Comparison of ENCODE assay signal across 8 cellular contexts in genomic region chrX:13005671-13006473, GRCh38. TPM values are rescaled to one million over a fixed set of nuclear protein-coding genes. Genes with fewer than 3 reads are reported as not detected.
DNase-seq lines count a peak whose midpoint lies in the region; ATAC-seq, FAIRE-seq and TF ChIP-seq lines count a peak whose summit lies in the region.

No MANE protein-coding gene starts in this region.

- H3K36me3 ChIP-seq in colonic mucosa: no peaks in the 10 kb centered on the region

- DNase-seq in M059J (ENCODE audit: low read depth): peak; percentile 3
- peak in 32 of 61 donors; percentile 0 to 52 (median 6) for DNase-seq in caudate nucleus (lab: John Stamatoyannopoulos, UW)
- no peak for DNase-seq in colonic mucosa
- DNase-seq in DMS114 treated with DMSO at 0.1 percent for 48 hours (lab: John Stamatoyannopoulos, UW; ENCODE audit: unreplicated experiment): no peak
- no peak for DNase-seq in AG08395 (ENCODE audit: low spot score)
- DNase-seq in urothelium cell line (ENCODE audit: low spot score): no peak

- H3K27ac ChIP-seq in caudate nucleus (ENCODE audit: low read depth, low read length) (peak overlapping the region; percentile 50), colonic mucosa (no peak overlapping the region)

- H3K27me3 ChIP-seq in colonic mucosa: no peaks in the 10 kb centered on the region

- no peak overlapping the region for H3K9ac ChIP-seq in colonic mucosa (ENCODE audit: low read depth in 2 of 2, low read length in 2 of 2)

- peak overlapping the region; percentile 5 for H3K4me3 ChIP-seq in GM12875 (ENCODE audit: low read depth, low read length)
- H3K4me3 ChIP-seq in colonic mucosa: no peak overlapping the region

- H3K9me3 ChIP-seq in colonic mucosa: no peaks in the 10 kb centered on the region

- ATAC-seq in GM21515 (IDR thresholded peaks at IDR 0.05; ENCODE audit: unreplicated experiment): peak; percentile 50

- TF ChIP-seq CTCF in GM12875 (IDR thresholded peaks at IDR 0.05; ENCODE audit: borderline replicate concordance, insufficient read depth, low read depth, low read length) (no peak), colonic mucosa (IDR thresholded peaks at IDR 0.05) (no peak)

- FAIRE-seq in urothelium cell line (lab: Jason Lieb, UNC): no peak

- peaks cover 20% of the 10 kb centered on the region for H3K4me1 ChIP-seq in colonic mucosa

- intact Hi-C loops in colonic mucosa (cut with DNase I): no loop called here

RNA-seq across cellular contexts. Expression of gene TMSB4X, which starts 31.0 kb away (rescaled TPM):
- total RNA-seq in M059J (2014; rRNA removed; shearing (Covaris generic)): 5,809 and 7,639 TPM in 2 replicates
- 1,000 to 10,000 TPM; 3,844 to 4,288 TPM for total RNA-seq in colonic mucosa

RNA-seq across cellular contexts. Expression of gene FAM9C, which starts 38.5 kb away (rescaled TPM):
- total RNA-seq in M059J (2014; rRNA removed; shearing (Covaris generic)): not detected in 2 replicates
- total RNA-seq in colonic mucosa: not detected

Comparison
In these comparisons a context has a peak if more than half of its experiments do, and no peak if none do; other contexts are left out.
1. DNase-seq: peak in M059J (single experiment) and caudate nucleus (32 of 61); none in colonic mucosa (single experiment), DMS114 treated with DMSO at 0.1 percent for 48 hours (single experiment), AG08395 (single experiment) and urothelium cell line (single experiment).